Comparison of ENCODE assay signal across 27 cellular contexts in the genomic region with DNA sequence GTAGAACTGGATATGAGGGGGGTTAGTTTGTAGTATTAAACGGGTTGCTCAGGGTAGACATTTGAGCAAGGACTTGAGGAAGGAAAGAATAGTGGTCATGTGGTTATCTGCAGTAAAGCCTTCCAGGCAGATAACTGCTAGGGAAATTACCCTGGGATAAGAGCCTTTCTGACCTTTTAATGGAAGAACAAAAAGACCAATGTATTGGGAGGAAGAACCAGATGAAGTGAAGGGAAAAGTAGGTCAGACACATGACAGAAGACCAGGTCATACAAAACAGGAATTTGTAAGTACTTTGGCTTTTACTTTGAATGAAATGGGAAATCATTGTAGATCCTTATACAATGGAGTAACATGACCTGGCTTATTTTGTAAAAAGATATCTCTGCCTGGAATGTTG.
"Had no signal": no experiment of that assay in that cellular context is flagged by ENCODE, and none has a peak within 500 bp of the region (broad histone marks: within the 10 kb centered on the region; RNA-seq: fewer than 3 reads in every experiment).

No MANE protein-coding gene starts in this region.

- H3K36me3 Mint-ChIP-seq: naive B cell; natural killer cell treated with Interleukin-12 subunit alpha and Interleukin-12 subunit beta and Interleukin-15 and Interleukin-18, amount 100 ng/mL, for 72 hours; stimulated activated effector memory CD8-positive, alpha-beta T cell treated with anti-CD3 and anti-CD28 coated beads, Interleukin-12 subunit alpha, Interleukin-12 subunit beta, amount 100 ng/mL, for 72 hours had no signal

- H3K9me3 ChIP-seq: colonic mucosa, esophagus squamous epithelium, gastrocnemius medialis, lower lobe of right lung, right atrium auricular region, stomach, thyroid gland, vagina had no signal

- H3K4me3 ChIP-seq: colonic mucosa, esophagus squamous epithelium, gastrocnemius medialis, lower lobe of right lung, right atrium auricular region, smooth muscle cell, stomach, thyroid gland, vagina had no signal

- H3K27me3 Mint-ChIP-seq: progenitor cell of endocrine pancreas had no signal

- H3K9ac ChIP-seq: parathyroid adenoma had no signal

- H3K36me3 ChIP-seq: colonic mucosa, esophagus squamous epithelium, gastrocnemius medialis, lower lobe of right lung, right atrium auricular region, stomach, thyroid gland, vagina had no signal

- H3K4me2 ChIP-seq: smooth muscle cell had no signal

- H3K4me1 Mint-ChIP-seq: naive B cell; stimulated activated effector memory CD8-positive, alpha-beta T cell treated with anti-CD3 and anti-CD28 coated beads, Interleukin-12 subunit alpha, Interleukin-12 subunit beta, amount 100 ng/mL, for 72 hours had no signal

- H3K27me3 ChIP-seq: colonic mucosa, esophagus squamous epithelium, gastrocnemius medialis, right atrium auricular region, thyroid gland, vagina had no signal

- H3K27ac Mint-ChIP-seq: dendritic cell treated with granulocyte-macrophage colony-stimulating factor and Interleukin-4, amounts not matched to agents 40 ng/mL and 50 ng/mL, for 4 days; effector memory CD8-positive, alpha-beta T cell; naive B cell; natural killer cell treated with Interleukin-12 subunit alpha and Interleukin-12 subunit beta and Interleukin-15 and Interleukin-18, amount 100 ng/mL, for 72 hours; progenitor cell of endocrine pancreas; stimulated activated effector memory CD8-positive, alpha-beta T cell treated with anti-CD3 and anti-CD28 coated beads, Interleukin-12 subunit alpha, Interleukin-12 subunit beta, amount 100 ng/mL, for 72 hours had no signal

- H2AFZ ChIP-seq: parathyroid adenoma had no signal

- H3K9me3 Mint-ChIP-seq: dendritic cell treated with granulocyte-macrophage colony-stimulating factor and Interleukin-4, amounts not matched to agents 40 ng/mL and 50 ng/mL, for 4 days; effector memory CD8-positive, alpha-beta T cell; natural killer cell treated with Interleukin-12 subunit alpha and Interleukin-12 subunit beta and Interleukin-15 and Interleukin-18, amount 100 ng/mL, for 72 hours; stimulated activated effector memory CD8-positive, alpha-beta T cell treated with anti-CD3 and anti-CD28 coated beads, Interleukin-12 subunit alpha, Interleukin-12 subunit beta, amount 100 ng/mL, for 72 hours had no signal

- H3K4me3 Mint-ChIP-seq: dendritic cell treated with granulocyte-macrophage colony-stimulating factor and Interleukin-4, amounts not matched to agents 40 ng/mL and 50 ng/mL, for 4 days; effector memory CD8-positive, alpha-beta T cell; naive B cell; natural killer cell treated with Interleukin-12 subunit alpha and Interleukin-12 subunit beta and Interleukin-15 and Interleukin-18, amount 100 ng/mL, for 72 hours; neural crest cell; stimulated activated effector memory CD8-positive, alpha-beta T cell treated with anti-CD3 and anti-CD28 coated beads, Interleukin-12 subunit alpha, Interleukin-12 subunit beta, amount 100 ng/mL, for 72 hours had no signal

- H3K4me1 ChIP-seq: colonic mucosa, esophagus squamous epithelium, gastrocnemius medialis, lower lobe of right lung, parathyroid adenoma, right atrium auricular region, stomach, thyroid gland, vagina had no signal

- DNase-seq: colonic mucosa; effector memory CD8-positive, alpha-beta T cell; esophagus squamous epithelium; gastrocnemius medialis; head of caudate nucleus; left ventricle myocardium superior; lower lobe of right lung; naive B cell; stimulated activated CD4-positive, alpha-beta T cell treated with anti-CD3 and anti-CD28 coated beads, Interleukin-12 subunit alpha, Interleukin-12 subunit beta, amount 100 ng/mL, for 4 hours; stimulated activated CD4-positive, alpha-beta T cell treated with anti-CD3 and anti-CD28 coated beads, Interleukin-1b, Interleukin-23, amount 100 ng/mL, for 48 hours; stimulated activated CD4-positive, alpha-beta T cell treated with anti-CD3 and anti-CD28 coated beads, Interleukin-4, amount 100 ng/mL, for 1 hour; stimulated activated naive CD4-positive, alpha-beta T cell treated with Interleukin-2 at 50 U/mL for 16 hours; stomach; thyroid gland; trophoblast cell had no signal

- FAIRE-seq: endometrium, keratinocyte had no signal

- H3K79me2 ChIP-seq: parathyroid adenoma had no signal

- H3K27ac ChIP-seq: colonic mucosa, esophagus squamous epithelium, gastrocnemius medialis, lower lobe of right lung, parathyroid adenoma, right atrium auricular region, stomach, thyroid gland, vagina had no signal

- ATAC-seq: effector memory CD8-positive, alpha-beta T cell; gastrocnemius medialis; left ventricle myocardium superior; lower lobe of right lung; natural killer cell treated with Interleukin-12 subunit alpha and Interleukin-12 subunit beta and Interleukin-15 and Interleukin-18, amount 100 ng/mL, for 72 hours; sciatic nerve; stimulated activated effector memory CD8-positive, alpha-beta T cell treated with anti-CD3 and anti-CD28 coated beads, Interleukin-12 subunit alpha, Interleukin-12 subunit beta, amount 100 ng/mL, for 72 hours had no signal
